18 cellular contexts compared by ENCODE assay signal in the genomic region with DNA sequence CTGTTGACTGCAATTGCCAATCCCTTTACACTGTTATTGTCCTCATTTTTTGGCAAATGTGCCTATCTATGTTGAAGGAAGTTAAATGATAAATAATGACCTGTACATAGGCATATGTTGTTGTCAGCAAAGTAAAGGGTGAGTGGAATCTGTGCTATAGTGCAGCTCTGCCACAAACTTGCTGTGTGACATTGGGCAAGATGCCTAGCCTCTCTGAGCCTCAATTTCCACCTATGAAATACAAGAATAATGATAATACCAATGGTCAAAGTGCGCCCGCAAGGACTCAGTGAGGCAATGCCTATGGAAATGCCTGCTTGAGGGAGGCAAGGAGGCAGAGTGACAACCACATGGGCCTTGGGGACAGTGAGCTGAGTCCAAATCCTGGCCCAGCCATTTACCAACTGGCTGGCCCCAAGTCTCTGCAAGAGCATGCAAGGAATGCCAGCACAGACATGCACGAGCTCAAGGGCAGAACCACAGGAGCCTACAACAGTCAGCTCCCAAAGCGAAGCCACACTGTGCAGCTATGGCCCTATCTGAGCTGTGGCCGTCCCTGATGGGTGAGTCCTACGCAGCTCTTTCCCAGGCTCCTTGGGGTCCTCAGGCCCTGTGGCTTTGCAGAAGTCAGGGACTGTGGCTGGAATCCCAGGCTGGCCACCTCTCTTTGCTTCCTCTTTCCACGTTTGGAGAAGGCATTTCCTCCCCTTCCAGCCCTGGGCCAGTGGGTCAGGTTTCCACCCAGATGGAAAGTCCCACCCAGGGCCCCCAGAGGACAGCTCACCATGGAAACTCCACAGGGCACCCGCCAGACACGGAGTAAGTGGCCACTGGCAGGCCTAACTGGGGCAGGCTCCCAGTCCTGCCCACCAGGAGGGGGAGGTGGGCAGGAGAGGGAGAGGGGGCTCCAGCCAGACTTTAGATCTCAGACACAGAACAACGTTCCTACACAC.
"Had no signal": no experiment of that assay in that cellular context is flagged by ENCODE, and none has a peak within 500 bp of the region (broad histone marks: within the 10 kb centered on the region; RNA-seq: fewer than 3 reads in every experiment).

No MANE protein-coding gene starts in this region.

- H3K9me3 ChIP-seq: colonic mucosa, gastroesophageal sphincter, pancreas, SJSA1 had no signal

- H3K36me3 ChIP-seq: cardiac muscle cell, colonic mucosa, gastroesophageal sphincter, pancreas had no signal

- FAIRE-seq: pancreas had no signal

- H3K27ac ChIP-seq: cardiac muscle cell, colonic mucosa, epithelial cell of prostate, hepatocyte, pancreas, SJSA1, VCaP had no signal

- H3K79me2 ChIP-seq: hepatocyte had no signal

- ATAC-seq: gastroesophageal sphincter, pancreas had no signal

- H3K4me1 ChIP-seq: colonic mucosa, pancreas had no signal

- H3K27me3 Mint-ChIP-seq: activated CD4-positive, alpha-beta memory T cell treated with anti-CD3 and anti-CD28 coated beads for 36 hours; activated naive CD8-positive, alpha-beta T cell treated with anti-CD3 and anti-CD28 coated beads for 36 hours had no signal

- H3K4me2 ChIP-seq: hepatocyte had no signal

- H3K27me3 ChIP-seq: cardiac muscle cell, colonic mucosa, gastroesophageal sphincter, hepatocyte, pancreas, SJSA1 had no signal

- H3K27ac Mint-ChIP-seq: activated CD4-positive, alpha-beta memory T cell treated with anti-CD3 and anti-CD28 coated beads for 36 hours; activated naive CD8-positive, alpha-beta T cell treated with anti-CD3 and anti-CD28 coated beads for 36 hours had no signal

- H3K4me1 Mint-ChIP-seq: activated naive CD8-positive, alpha-beta T cell treated with anti-CD3 and anti-CD28 coated beads for 36 hours had no signal

- H3K4me3 Mint-ChIP-seq: activated CD4-positive, alpha-beta memory T cell treated with anti-CD3 and anti-CD28 coated beads for 36 hours; activated naive CD8-positive, alpha-beta T cell treated with anti-CD3 and anti-CD28 coated beads for 36 hours had no signal

- H3K4me3 ChIP-seq: cardiac muscle cell, colonic mucosa, gastroesophageal sphincter, hepatocyte, pancreas, SJSA1 had no signal

- DNase-seq: activated CD4-positive, alpha-beta memory T cell treated with anti-CD3 and anti-CD28 coated beads for 36 hours; activated gamma-delta T cell treated with Interleukin-2 at 50 U/mL for 16 hours; activated naive CD8-positive, alpha-beta T cell treated with anti-CD3 and anti-CD28 coated beads for 36 hours; activated T-cell treated with anti-CD3 and anti-CD28 coated beads, Interleukin-2, amount 50 U/mL, for 48 hours; anterior cingulate cortex; colonic mucosa; effector CD8-positive, alpha-beta T cell; pancreas; retina; stimulated activated CD4-positive, alpha-beta T cell treated with anti-CD3 and anti-CD28 coated beads, Interleukin-1b, Interleukin-23, amount 100 ng/mL, for 48 hours; stimulated activated naive CD4-positive, alpha-beta T cell treated with Interleukin-2 at 50 U/mL for 16 hours; SW 1271 had no signal

- H2AFZ ChIP-seq: hepatocyte had no signal

- H3K36me3 Mint-ChIP-seq: activated CD4-positive, alpha-beta memory T cell treated with anti-CD3 and anti-CD28 coated beads for 36 hours; activated naive CD8-positive, alpha-beta T cell treated with anti-CD3 and anti-CD28 coated beads for 36 hours had no signal

- H3K9me3 Mint-ChIP-seq: activated CD4-positive, alpha-beta memory T cell treated with anti-CD3 and anti-CD28 coated beads for 36 hours; activated naive CD8-positive, alpha-beta T cell treated with anti-CD3 and anti-CD28 coated beads for 36 hours had no signal
